25 cellular contexts compared by ENCODE assay signal in genomic region chr16:60564588-60564987, GRCh38.
A peak's percentile ranks its signal among the peaks of the same experiment; 100 is the strongest.
DNase-seq lines count a peak whose midpoint lies in the region; ATAC-seq, FAIRE-seq and TF ChIP-seq lines count a peak whose summit lies in the region.
"Had no signal": no experiment of that assay in that cellular context is flagged by ENCODE, and none has a peak within 500 bp of the region (broad histone marks: within the 10 kb centered on the region; RNA-seq: fewer than 3 reads in every experiment).

No MANE protein-coding gene starts in this region.

- FAIRE-seq in A549 (lab: Jason Lieb, UNC) (no peak), K562 (lab: Jason Lieb, UNC) (no peak)
- FAIRE-seq: G401.6, GM12891, GM19239 had no signal

- H3K4me2 ChIP-seq in A549 (no peak overlapping the region), IMR-90 (ENCODE audit: low read depth, low read length) (no peak overlapping the region), K562 (ENCODE audit: insufficient read depth, low read length) (no peak overlapping the region)
- H3K4me2 ChIP-seq: BLaER1 had no signal

- H3K4ac ChIP-seq in IMR-90 (ENCODE audit: low read depth, low read length): no peak overlapping the region

- H3K9me3 ChIP-seq in A549: no peaks in the 10 kb centered on the region; the same call in 1 of the 3 replicates
- H3K9me3 ChIP-seq in IMR-90 (ENCODE audit: control insufficient read depth, insufficient read depth, low read length): no peaks in the 10 kb centered on the region
- H3K9me3 ChIP-seq in K562 (replicated peaks; ENCODE audit: control insufficient read depth, insufficient read depth, low read depth, low read length): no peaks in the 10 kb centered on the region
- no peaks in the 10 kb centered on the region for H3K9me3 ChIP-seq in gastrocnemius medialis
- no peaks in the 10 kb centered on the region for H3K9me3 ChIP-seq in MG63
- no peaks in the 10 kb centered on the region for H3K9me3 ChIP-seq in tibial artery
- H3K9me3 ChIP-seq: BE2C, BLaER1 had no signal

- no peak overlapping the region for H3K23ac ChIP-seq in IMR-90 (ENCODE audit: low read depth, low read length)

- TF ChIP-seq RAD21 in A549 (conservative IDR thresholded peaks at IDR 0.05 in 1 of 2, IDR thresholded peaks at IDR 0.05 in 1 of 2): no peak
- no peak for TF ChIP-seq RAD21 in IMR-90 (IDR thresholded peaks at IDR 0.05; ENCODE audit: low read length)
- no peak for TF ChIP-seq RAD21 in K562 (CRISPR knock-in tag; conservative IDR thresholded peaks at IDR 0.05 in 1 of 2, IDR thresholded peaks at IDR 0.05 in 1 of 2)

- TF ChIP-seq POLR2A in A549 (IDR thresholded peaks at IDR 0.05; ENCODE audit: low read length) (no peak), IMR-90 (IDR thresholded peaks at IDR 0.05; ENCODE audit: low read depth, low read length) (no peak), K562 (conservative IDR thresholded peaks at IDR 0.05) (no peak), gastrocnemius medialis (IDR thresholded peaks at IDR 0.05) (no peak)

- CTCF ChIA-PET in A549 (lab: Yijun Ruan, JAX): interaction anchor here (0.6 kb wide), 1 partner anchor 58 kb away, joined by 3 read pairs; no protein-coding TSS in a partner anchor
- CTCF ChIA-PET in IMR-90 (lab: Yijun Ruan, JAX): no interaction called here
- CTCF ChIA-PET in K562 (lab: Yijun Ruan, JAX; ENCODE audit: low intra/inter-chr PET ratio): no interaction called here

- H2AK5ac ChIP-seq in IMR-90 (ENCODE audit: low read depth, low read length): no peak overlapping the region

- H3K36me3 ChIP-seq in IMR-90 (ENCODE audit: control insufficient read depth, insufficient read depth, low read length) (no peaks in the 10 kb centered on the region), K562 (ENCODE audit: control insufficient read depth, insufficient read depth, low read length) (no peaks in the 10 kb centered on the region), gastrocnemius medialis (no peaks in the 10 kb centered on the region), MG63 (no peaks in the 10 kb centered on the region), tibial artery (no peaks in the 10 kb centered on the region)
- H3K36me3 ChIP-seq: BE2C, BLaER1 had no signal

- H2BK120ac ChIP-seq in IMR-90 (ENCODE audit: low read depth, low read length): no peak overlapping the region

- DNase-seq in A172 (ENCODE audit: low spot score): peak; percentile 2
- no peak for DNase-seq in A549 (ENCODE audit: low read depth in 1 of 2, low spot score in 1 of 2)
- no peak for DNase-seq in IMR-90
- DNase-seq in K562 (ENCODE audit: extremely low read depth in 1 of 4, low spot score in 3 of 4): no peak
- DNase-seq in gastrocnemius medialis: no peak
- no peak for DNase-seq in MG63
- no peak for DNase-seq in NCI-H446 (lab: John Stamatoyannopoulos, UW)
- DNase-seq in tibial artery: no peak
- DNase-seq: 8988T; ACHN; BE2C; C1 segment of cervical spinal cord; CD4-positive, alpha-beta memory T cell; CD4-positive, CD25-positive, alpha-beta regulatory T cell; CD8-positive, alpha-beta memory T cell; COR-L47; DMS 273 treated with DMSO at 0.1 percent for 48 hours; DMS153; DMS53; DMS79 treated with DMSO at 0.1 percent for 48 hours; GF-D8 had no signal

- H3K27me3 ChIP-seq in IMR-90 (ENCODE audit: control insufficient read depth, insufficient read depth, low read length) (no peaks in the 10 kb centered on the region), K562 (ENCODE audit: control insufficient read depth in 2 of 2, insufficient read depth in 2 of 2, low read length in 2 of 2) (no peaks in the 10 kb centered on the region), gastrocnemius medialis (no peaks in the 10 kb centered on the region), MG63 (no peaks in the 10 kb centered on the region), tibial artery (no peaks in the 10 kb centered on the region)
- H3K27me3 ChIP-seq: BE2C, BLaER1 had no signal

- H4K5ac ChIP-seq in IMR-90 (ENCODE audit: low read depth, low read length): no peak overlapping the region

- WGBS in A549 (ENCODE audit: missing lambda C conversion rate): 20% methylated on average over 2 of the region's 2 CpGs
- no CpG with 5 or more reads among the region's 2 CpGs for WGBS in IMR-90 (ENCODE audit: extremely low coverage in 2 of 2, insufficient read length in 1 of 2), 2 experiments
- 0% methylated on average over 2 of the region's 2 CpGs for WGBS in K562 (ENCODE audit: insufficient coverage, low coverage, missing lambda C conversion rate)

- no peak overlapping the region for H3K14ac ChIP-seq in IMR-90 (replicated peaks; ENCODE audit: low read depth, low read length)

- intact Hi-C loops in IMR-90 (cut with micrococcal nuclease): no loop called here
- intact Hi-C loops in K562 (cut with micrococcal nuclease): no loop called here
- intact Hi-C loops in gastrocnemius medialis (cut with DNase I; ENCODE audit: low total_unique reads): no loop called here
- intact Hi-C loops in tibial artery (cut with DNase I; ENCODE audit: low total_unique reads): no loop called here

- H4K8ac ChIP-seq in IMR-90 (ENCODE audit: low read depth in 2 of 2, low read length in 2 of 2): no peak overlapping the region

- H3K4me1 ChIP-seq in A549 (no peaks in the 10 kb centered on the region), IMR-90 (ENCODE audit: control insufficient read depth, insufficient read depth, low read length) (no peaks in the 10 kb centered on the region), K562 (replicated peaks in 1 of 2; ENCODE audit: control insufficient read depth in 2 of 2, insufficient read depth in 2 of 2, low read length in 2 of 2) (no peaks in the 10 kb centered on the region), gastrocnemius medialis (no peaks in the 10 kb centered on the region), tibial artery (no peaks in the 10 kb centered on the region)
- H3K4me1 ChIP-seq: BE2C, BLaER1 had no signal

- H2BK20ac ChIP-seq in IMR-90 (ENCODE audit: low read depth, low read length): no peak overlapping the region

- H2BK5ac ChIP-seq in IMR-90 (ENCODE audit: low read depth, low read length, poor library complexity, severe bottlenecking): no peak overlapping the region

- H4K20me1 ChIP-seq in IMR-90 (ENCODE audit: insufficient read depth, low read length) (no peaks in the 10 kb centered on the region), K562 (replicated peaks; ENCODE audit: control insufficient read depth, insufficient read depth, low read length) (no peaks in the 10 kb centered on the region)
- H4K20me1 ChIP-seq: BLaER1 had no signal

- dilution Hi-C loops in IMR-90 (cut with HindIII; ENCODE audit: low sequenced_read_pairs, unreplicated experiment): no loop called here

- H3K79me2 ChIP-seq in K562 (ENCODE audit: control insufficient read depth, insufficient read depth, low read length): no peaks in the 10 kb centered on the region

- TF ChIP-seq CTCF in A549 (IDR thresholded peaks at IDR 0.05) (no peak), IMR-90 (conservative IDR thresholded peaks at IDR 0.05; ENCODE audit: low read depth, low read length) (no peak), K562 (IDR thresholded peaks at IDR 0.05 in 2 of 3, conservative IDR thresholded peaks at IDR 0.05 in 1 of 3; ENCODE audit: insufficient read depth in 2 of 3, low read depth in 1 of 3, low read length in 3 of 3) (no peak), gastrocnemius medialis (IDR thresholded peaks at IDR 0.05 in 4 of 5, conservative IDR thresholded peaks at IDR 0.05 in 1 of 5) (no peak), tibial artery (IDR thresholded peaks at IDR 0.05) (no peak)

- BruUV-seq in IMR-90 (replicated peaks; lab: Mats Ljungman, UMichigan) (no TSS peak), K562 (replicated peaks; lab: Mats Ljungman, UMichigan) (no TSS peak)

- H2AFZ ChIP-seq in IMR-90 (replicated peaks; ENCODE audit: low read length, poor library complexity) (no peak overlapping the region), K562 (ENCODE audit: low read depth, low read length) (no peak overlapping the region)

- ATAC-seq in A549 (no peak), IMR-90 (ENCODE audit: low read depth) (no peak), K562 (no peak), gastrocnemius medialis (no peak)

- no peak overlapping the region for H2BK15ac ChIP-seq in IMR-90 (ENCODE audit: low read depth, low read length)

- TF ChIP-seq EP300 in A549 (IDR thresholded peaks at IDR 0.05) (no peak), K562 (IDR thresholded peaks at IDR 0.05; ENCODE audit: low read length) (no peak)

- H4K91ac ChIP-seq in IMR-90 (ENCODE audit: insufficient read depth, low read depth, low read length): no peak overlapping the region

- H3K56ac ChIP-seq in IMR-90 (ENCODE audit: extremely low read depth, insufficient read depth, low read length): no peak overlapping the region

- H3K9ac ChIP-seq in IMR-90 (ENCODE audit: low read depth, low read length): no peak overlapping the region
- H3K9ac ChIP-seq in K562 (ENCODE audit: insufficient read depth in 1 of 2, low read depth in 2 of 2, low read length in 2 of 2): no peak overlapping the region
- H3K9ac ChIP-seq: BLaER1 had no signal

- POLR2A ChIA-PET in A549 (lab: Yijun Ruan, JAX): no interaction called here
- POLR2A ChIA-PET in IMR-90 (lab: Charles Lee; ENCODE audit: unreplicated experiment): no interaction called here
- POLR2A ChIA-PET in K562 (lab: Yijun Ruan, JAX): no interaction called here

- no peak overlapping the region for H3K27ac ChIP-seq in A549
- H3K27ac ChIP-seq in IMR-90 (ENCODE audit: insufficient read depth, low read length): no peak overlapping the region
- no peak overlapping the region for H3K27ac ChIP-seq in K562 (ENCODE audit: extremely low read depth, low read depth, low read length)
- H3K27ac ChIP-seq in gastrocnemius medialis: no peak overlapping the region
- no peak overlapping the region for H3K27ac ChIP-seq in tibial artery
- H3K27ac ChIP-seq: BLaER1 had no signal

- H3K9me1 ChIP-seq in IMR-90 (ENCODE audit: insufficient read depth, low read length) (no peaks in the 10 kb centered on the region), K562 (ENCODE audit: control insufficient read depth, insufficient read depth, low read length) (no peaks in the 10 kb centered on the region)

- H3K4me3 ChIP-seq in A549 (no peak overlapping the region), IMR-90 (ENCODE audit: insufficient read depth, low read depth, low read length) (no peak overlapping the region), K562 (no peak overlapping the region), gastrocnemius medialis (no peak overlapping the region), MG63 (no peak overlapping the region), tibial artery (no peak overlapping the region)
- H3K4me3 ChIP-seq: BLaER1 had no signal

- no peaks in the 10 kb centered on the region for H3K79me1 ChIP-seq in IMR-90 (ENCODE audit: low read depth in 1 of 2, low read length in 2 of 2)

- no peak overlapping the region for H2AK9ac ChIP-seq in IMR-90 (replicated peaks; ENCODE audit: low read depth, low read length, poor library complexity)

- H3K18ac ChIP-seq in IMR-90 (ENCODE audit: low read depth, low read length): no peak overlapping the region

- in situ Hi-C loops in IMR-90 (cut with MboI; ENCODE audit: low sequenced_read_pairs) (no loop called here), K562 (cut with MboI) (no loop called here), gastrocnemius medialis (cut with MboI; ENCODE audit: low sequenced_read_pairs in 4 of 4) (no loop called here)

TF ChIP-seq in A549, 52 proteins besides CTCF, POLR2A, EP300 and RAD21 (continues in another document):
- peak; percentile 57 for TF ChIP-seq NFE2L2 (conservative IDR thresholded peaks at IDR 0.05; ENCODE audit: low read length)

TF ChIP-seq in IMR-90, 13 proteins besides CTCF, POLR2A, EP300 and RAD21 (continues in another document):
- no peak for TF ChIP-seq BHLHE40 (IDR thresholded peaks at IDR 0.05; ENCODE audit: low read depth, low read length)
